ENCODE assay signal across 27 cellular contexts in genomic region chr2:109054865-109055264, GRCh38.
"Had no signal": no experiment of that assay in that cellular context is flagged by ENCODE, and none has a peak within 500 bp of the region (broad histone marks: within the 10 kb centered on the region; RNA-seq: fewer than 3 reads in every experiment).

No MANE protein-coding gene starts in this region.

- H3K36me3 Mint-ChIP-seq: naive thymus-derived CD4-positive, alpha-beta T cell; neural progenitor cell; stimulated activated memory B cell treated with anti-CD40 and anti-IgM and Interleukin-4, amounts not matched to agents 10 μg/mL and 1 μg/mL and 100 μg/mL, for 72 hours; type B pancreatic cell had no signal

- H3K27me3 ChIP-seq: esophagus squamous epithelium, neural progenitor cell, right atrium auricular region, testis had no signal

- H3K9me3 Mint-ChIP-seq: naive thymus-derived CD4-positive, alpha-beta T cell; nephron; neural progenitor cell; stimulated activated memory B cell treated with anti-CD40 and anti-IgM and Interleukin-4, amounts not matched to agents 10 μg/mL and 1 μg/mL and 100 μg/mL, for 72 hours; type B pancreatic cell had no signal

- H3K4me3 Mint-ChIP-seq: naive thymus-derived CD4-positive, alpha-beta T cell; nephron; neural progenitor cell; stimulated activated memory B cell treated with anti-CD40 and anti-IgM and Interleukin-4, amounts not matched to agents 10 μg/mL and 1 μg/mL and 100 μg/mL, for 72 hours; type B pancreatic cell had no signal

- H3K36me3 ChIP-seq: esophagus squamous epithelium, neural progenitor cell, right atrium auricular region, tibial artery had no signal

- H3K27ac ChIP-seq: dorsolateral prefrontal cortex, esophagus squamous epithelium, neural progenitor cell, parathyroid adenoma, right atrium auricular region, testis, tibial artery had no signal

- H3K9me3 ChIP-seq: esophagus squamous epithelium, right atrium auricular region, testis, tibial artery had no signal

- H3K27ac Mint-ChIP-seq: nephron; neural progenitor cell; progenitor cell of endocrine pancreas; stimulated activated memory B cell treated with anti-CD40 and anti-IgM and Interleukin-4, amounts not matched to agents 10 μg/mL and 1 μg/mL and 100 μg/mL, for 72 hours; type B pancreatic cell had no signal

- H3K4me1 ChIP-seq: testis had no signal

- H3K27me3 Mint-ChIP-seq: naive thymus-derived CD4-positive, alpha-beta T cell; progenitor cell of endocrine pancreas; type B pancreatic cell had no signal

- ATAC-seq: left lobe of liver; naive thymus-derived CD4-positive, alpha-beta T cell; sciatic nerve; stimulated activated naive CD8-positive, alpha-beta T cell treated with anti-CD3 and anti-CD28 coated beads, Interleukin-15, Interleukin-2, amounts not matched to agents 100 U/mL and 50 U/mL, for 24 hours had no signal

- DNase-seq: cerebellar nuclear complex; cortex of kidney; dorsolateral prefrontal cortex; effector CD4-positive, alpha-beta T cell; esophagus squamous epithelium; hypothalamus; kidney; mesendoderm; midbrain; naive thymus-derived CD4-positive, alpha-beta T cell; stimulated activated CD4-positive, alpha-beta T cell treated with anti-CD3 and anti-CD28 coated beads, Interleukin-2, amount 100 ng/mL, for 24 hours; stimulated activated CD4-positive, alpha-beta T cell treated with anti-CD3 and anti-CD28 coated beads, Interleukin-4, amount 100 ng/mL, for 24 hours; stimulated activated naive CD8-positive, alpha-beta T cell treated with anti-CD3 and anti-CD28 coated beads, Interleukin-15, Interleukin-2, amounts not matched to agents 100 U/mL and 50 U/mL, for 24 hours; substantia nigra; testis; tibial artery had no signal

- H3K4me1 Mint-ChIP-seq: stimulated activated memory B cell treated with anti-CD40 and anti-IgM and Interleukin-4, amounts not matched to agents 10 μg/mL and 1 μg/mL and 100 μg/mL, for 72 hours had no signal

- FAIRE-seq: frontal cortex, kidney had no signal

- H3K4me3 ChIP-seq: dorsolateral prefrontal cortex, esophagus squamous epithelium, lung, neural progenitor cell, right atrium auricular region, testis, tibial artery had no signal
